Comparison of ENCODE assay signal across 9 cellular contexts in genomic region chr20:15475483-15475882, GRCh38.
DNase-seq lines count a peak whose midpoint lies in the region; ATAC-seq and TF ChIP-seq lines count a peak whose summit lies in the region.
"Had no signal": no experiment of that assay in that cellular context is flagged by ENCODE, and none has a peak within 500 bp of the region (broad histone marks: within the 10 kb centered on the region; RNA-seq: fewer than 3 reads in every experiment).

No MANE protein-coding gene starts in this region.

- DNase-seq in NCI-H1417 treated with DMSO at 0.1 percent for 48 hours (lab: John Stamatoyannopoulos, UW) (peak; percentile 66), cerebellum (ENCODE audit: low spot score) (peak; percentile 24), sciatic nerve (ENCODE audit: low spot score) (peak; percentile 63), H9 (no peak), sigmoid colon (no peak)
- no peak for DNase-seq in stimulated activated CD4-positive, alpha-beta T cell treated with anti-CD3 and anti-CD28 coated beads, Interleukin-1b, Interleukin-23, amount 100 ng/mL, for 48 hours

- H3K9ac ChIP-seq in H9 (ENCODE audit: extremely low read depth, insufficient read length, low read length) = no peak overlapping the region

- H3K14ac ChIP-seq in H9 (ENCODE audit: insufficient read depth, low read length) = no peak overlapping the region

- no peak overlapping the region for H3K56ac ChIP-seq in H9 (ENCODE audit: insufficient read length, low read depth, low read length)

- H3K79me1 ChIP-seq in H9 (ENCODE audit: insufficient read depth, low read depth, low read length, poor library complexity, severe bottlenecking) = no peaks in the 10 kb centered on the region

- no peak overlapping the region for H4K5ac ChIP-seq in H9 (ENCODE audit: insufficient read length, low read depth, low read length)

- no peaks in the 10 kb centered on the region for H3K36me3 Mint-ChIP-seq in H9 (ENCODE audit: insufficient read depth in 1 of 3, low read depth in 3 of 3)

- no peak overlapping the region for H4K91ac ChIP-seq in H9 (ENCODE audit: insufficient read length, low read depth, low read length)

- H2AK5ac ChIP-seq in H9 (ENCODE audit: insufficient read length, low read length) = no peak overlapping the region

- H3K4me3 ChIP-seq in sigmoid colon = no peak overlapping the region
- H3K4me3 ChIP-seq: SK-N-MC had no signal

- no peak overlapping the region for H2BK5ac ChIP-seq in H9 (ENCODE audit: insufficient read length, low read length)

- TF ChIP-seq CTCF in H9 (conservative IDR thresholded peaks at IDR 0.05) = no peak
- no peak for TF ChIP-seq CTCF in sigmoid colon (IDR thresholded peaks at IDR 0.05)

- ATAC-seq in GM18502 (IDR thresholded peaks at IDR 0.05; ENCODE audit: poor library complexity, unreplicated experiment) = peak; percentile 75
- peak; percentile 45 for ATAC-seq in sciatic nerve
- no peak for ATAC-seq in GM21423 (IDR thresholded peaks at IDR 0.05; ENCODE audit: unreplicated experiment)

- TF ChIP-seq EP300 in sigmoid colon (IDR thresholded peaks at IDR 0.05) = no peak

- H3K4me1 ChIP-seq in H9 (ENCODE audit: insufficient read depth, low read length) = no peaks in the 10 kb centered on the region
- H3K4me1 ChIP-seq in sigmoid colon = peaks cover 0 to 6% (median 0%) of the 10 kb centered on the region in 4 donors

- no peaks in the 10 kb centered on the region for H4K20me1 ChIP-seq in H9 (ENCODE audit: control insufficient read depth, insufficient read depth, insufficient read length)

- no peak overlapping the region for H3K4ac ChIP-seq in H9 (ENCODE audit: low read depth, low read length)

- no peaks in the 10 kb centered on the region for H3K23me2 ChIP-seq in H9 (ENCODE audit: insufficient read length, low read depth, low read length, poor library complexity, severe bottlenecking)

- H3K27ac ChIP-seq in H9 (ENCODE audit: insufficient read length, low read depth, low read length) (no peak overlapping the region), sigmoid colon (no peak overlapping the region)
- H3K27ac ChIP-seq: SK-N-MC had no signal

- no peak overlapping the region for H2BK12ac ChIP-seq in H9 (ENCODE audit: insufficient read length, low read depth, low read length)

- H3K4me1 Mint-ChIP-seq in H9 = peaks cover under 1 to 2% of the 10 kb centered on the region in 2 experiments; a peak in 1 of 4 replicates

- no peaks in the 10 kb centered on the region for H3K36me3 ChIP-seq in sigmoid colon

- no peaks in the 10 kb centered on the region; a peak in 1 of 5 replicates for H3K9me3 Mint-ChIP-seq in H9

- H3K27me3 Mint-ChIP-seq in H9 (ENCODE audit: low read depth) = no peaks in the 10 kb centered on the region

- no peak overlapping the region for H2AFZ ChIP-seq in H9 (ENCODE audit: low read length)

- no peak overlapping the region for H3T11ph ChIP-seq in H9 (ENCODE audit: low read length)

- no peak overlapping the region for H2BK120ac ChIP-seq in H9 (ENCODE audit: low read depth, low read length, poor library complexity, severe bottlenecking)

- H3K23ac ChIP-seq in H9 (ENCODE audit: insufficient read length, low read depth, low read length) = no peak overlapping the region

- no peak overlapping the region for H3K27ac Mint-ChIP-seq in H9

- H3K9me3 ChIP-seq in H9 (ENCODE audit: control insufficient read depth, low read depth, low read length) (no peaks in the 10 kb centered on the region), sigmoid colon (no peaks in the 10 kb centered on the region)

- WGBS in H9 (ENCODE audit: extremely low coverage, insufficient read length, low lambda C conversion rate) = no CpG with 5 or more reads among the region's 5 CpGs
- WGBS in sigmoid colon, 2 donors = 3 to 15% methylated on average over 5 of the region's 5 CpGs

- no peak overlapping the region for H4K8ac ChIP-seq in H9 (replicated peaks; ENCODE audit: insufficient read length, low read depth, low read length)

- no peak overlapping the region for H3K4me3 Mint-ChIP-seq in H9

- H3K27me3 ChIP-seq in H9 (ENCODE audit: insufficient read depth, low read length) = no peaks in the 10 kb centered on the region
- no peaks in the 10 kb centered on the region for H3K27me3 ChIP-seq in sigmoid colon

- no peaks in the 10 kb centered on the region for H3K79me2 ChIP-seq in H9 (ENCODE audit: insufficient read depth, low read length)

- H3K4me2 ChIP-seq in H9 (ENCODE audit: insufficient read depth, insufficient read length, low read length) = no peak overlapping the region

- H3K18ac ChIP-seq in H9 (ENCODE audit: insufficient read length, low read depth, low read length) = no peak overlapping the region

- intact Hi-C loops in sciatic nerve (cut with DNase I) = no loop called here
- intact Hi-C loops in sigmoid colon (cut with DNase I) = no loop called here

- H2BK20ac ChIP-seq in H9 (ENCODE audit: low read depth, low read length, poor library complexity, severe bottlenecking) = no peak overlapping the region

- no peak for TF ChIP-seq POLR2A in sigmoid colon (IDR thresholded peaks at IDR 0.05)

- no peak overlapping the region for H2BK15ac ChIP-seq in H9 (ENCODE audit: low read depth, low read length)

Comparison
In these comparisons a context has a peak if more than half of its experiments do, and no peak if none do; other contexts are left out.
1. DNase-seq: peak in NCI-H1417 treated with DMSO at 0.1 percent for 48 hours (single experiment), cerebellum (single experiment) and sciatic nerve (single experiment); none in H9 (single experiment), sigmoid colon (single experiment) and stimulated activated CD4-positive, alpha-beta T cell treated with anti-CD3 and anti-CD28 coated beads, Interleukin-1b, Interleukin-23, amount 100 ng/mL, for 48 hours (single experiment).